Comparison of ENCODE assay signal across 10 cellular contexts in genomic region chr7:85488406-85488805, GRCh38.
"Had no signal": no experiment of that assay in that cellular context is flagged by ENCODE, and none has a peak within 500 bp of the region (broad histone marks: within the 10 kb centered on the region; RNA-seq: fewer than 3 reads in every experiment).

No MANE protein-coding gene starts in this region.

- H3K4me3 Mint-ChIP-seq: GM23338, H9, HFFc6 had no signal

- ATAC-seq: GM23338, K562 had no signal

- H3K4me3 ChIP-seq: GM23338, K562 had no signal

- DNase-seq: H9, HCEC 1CT, HFFc6, IMR-90, KG1 had no signal

- FAIRE-seq: H1, H54, HTR-8/SVneo, K562 had no signal

- H3K27ac Mint-ChIP-seq: GM23338, H9, HFFc6 had no signal

- H3K9me3 Mint-ChIP-seq: GM23338, H9, HFFc6 had no signal

- H3K4me1 Mint-ChIP-seq: GM23338, H9 had no signal
